10 cellular contexts compared by ENCODE assay signal in the genomic region with DNA sequence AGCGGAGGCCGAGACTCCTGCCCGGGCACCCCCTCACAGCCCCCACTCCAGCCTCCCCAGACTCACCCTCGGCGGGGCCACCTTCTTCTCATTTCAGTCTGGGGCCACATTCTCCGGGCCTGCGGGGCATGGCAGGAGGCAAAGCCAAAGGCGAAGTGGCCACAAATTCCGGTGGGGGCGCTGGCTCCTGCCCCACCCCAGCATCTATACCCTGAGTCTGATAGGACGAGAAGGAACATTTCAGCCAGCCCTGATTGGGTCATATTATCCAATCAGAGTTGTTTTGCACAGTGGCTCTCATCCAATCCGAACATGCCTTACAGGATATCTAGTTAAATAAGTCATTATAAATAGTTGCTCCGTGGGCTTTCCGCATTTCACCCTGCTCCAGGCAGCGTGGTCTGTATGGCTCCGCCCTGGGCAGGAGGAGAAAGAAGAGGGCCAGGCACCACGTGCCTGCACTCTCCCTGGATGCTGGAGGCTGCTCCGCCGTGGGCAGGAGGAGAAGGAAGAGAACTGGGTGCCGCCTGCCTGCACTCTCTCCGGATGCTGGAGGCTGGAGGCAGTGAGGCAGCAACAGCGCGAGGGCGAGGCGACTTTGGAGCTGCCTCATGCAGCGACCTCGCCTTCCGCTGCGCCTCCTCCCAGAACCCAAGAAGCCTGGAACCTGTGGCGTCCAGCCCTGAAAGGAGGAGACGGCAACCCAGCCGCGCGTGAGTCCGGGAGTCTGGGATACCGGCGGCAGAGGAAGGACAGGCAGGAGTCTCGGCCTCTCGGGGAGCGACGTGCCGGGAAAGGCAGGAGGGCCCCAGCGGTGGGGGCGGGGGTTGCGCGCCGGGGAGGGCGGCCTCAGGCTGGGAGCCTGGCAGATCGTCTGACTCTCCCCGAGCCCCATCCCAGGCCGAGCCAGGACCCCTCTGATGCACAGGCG.
DNase-seq lines count a peak whose midpoint lies in the region; ATAC-seq and TF ChIP-seq lines count a peak whose summit lies in the region.
"Had no signal": no experiment of that assay in that cellular context is flagged by ENCODE, and none has a peak within 500 bp of the region (broad histone marks: within the 10 kb centered on the region; RNA-seq: fewer than 3 reads in every experiment).

No MANE protein-coding gene starts in this region.

- H2BK15ac ChIP-seq in IMR-90 (ENCODE audit: low read depth, low read length) = no peak overlapping the region

- H2AK9ac ChIP-seq in IMR-90 (replicated peaks; ENCODE audit: low read depth, low read length, poor library complexity) = peak overlapping the region; percentile 61

- no peak for TF ChIP-seq RAD21 in IMR-90 (IDR thresholded peaks at IDR 0.05; ENCODE audit: low read length)

- H2BK5ac ChIP-seq in IMR-90 (ENCODE audit: low read depth, low read length, poor library complexity, severe bottlenecking) = peak overlapping the region; percentile 26

- dilution Hi-C loops in IMR-90 (cut with HindIII; ENCODE audit: low sequenced_read_pairs, unreplicated experiment) = no loop called here

- CTCF ChIA-PET in AG04450 (lab: Charles Lee) (no interaction called here), IMR-90 (lab: Yijun Ruan, JAX) (no interaction called here)

- 0 out of 2 replicates have a peak overlapping the region, but pooled peaks have one; percentile 52 for H3K9ac ChIP-seq in IMR-90 (ENCODE audit: low read depth, low read length)

- intact Hi-C loops in IMR-90 (cut with micrococcal nuclease) = no loop called here

- no peak overlapping the region for H3K4ac ChIP-seq in IMR-90 (ENCODE audit: low read depth, low read length)

- POLR2A ChIA-PET in AG04450 (lab: Yijun Ruan, JAX) = no interaction called here
- POLR2A ChIA-PET in IMR-90 (lab: Charles Lee; ENCODE audit: unreplicated experiment) = no interaction called here

- in situ Hi-C loops in IMR-90 (cut with MboI; ENCODE audit: low sequenced_read_pairs) = no loop called here

- no peaks in the 10 kb centered on the region for H3K4me1 ChIP-seq in IMR-90 (ENCODE audit: control insufficient read depth, insufficient read depth, low read length)

- H2BK120ac ChIP-seq in IMR-90 (ENCODE audit: low read depth, low read length) = no peak overlapping the region

- BruUV-seq in IMR-90 (replicated peaks; lab: Mats Ljungman, UMichigan) = no TSS peak

- no peaks in the 10 kb centered on the region for H3K79me1 ChIP-seq in IMR-90 (ENCODE audit: low read depth in 1 of 2, low read length in 2 of 2)

- peak overlapping the region; percentile 59; the same call in 1 of the 2 replicates for H4K5ac ChIP-seq in IMR-90 (ENCODE audit: low read depth, low read length)

- no peak overlapping the region for H3K14ac ChIP-seq in IMR-90 (replicated peaks; ENCODE audit: low read depth, low read length)

- H3K27me3 ChIP-seq in AG04450 (ENCODE audit: control insufficient read depth, insufficient read depth, low read length) (no peaks in the 10 kb centered on the region), IMR-90 (ENCODE audit: control insufficient read depth, insufficient read depth, low read length) (no peaks in the 10 kb centered on the region)

- H3K4me2 ChIP-seq in IMR-90 (ENCODE audit: low read depth, low read length) = peak overlapping the region; percentile 75

- no peaks in the 10 kb centered on the region for H3K36me3 ChIP-seq in IMR-90 (ENCODE audit: control insufficient read depth, insufficient read depth, low read length)

- H3K9me1 ChIP-seq in IMR-90 (ENCODE audit: insufficient read depth, low read length) = no peaks in the 10 kb centered on the region

- 17% methylated on average over 22 of the region's 52 CpGs; no CpG with 5 or more reads in 1 of the 2 experiments for WGBS in IMR-90 (ENCODE audit: extremely low coverage in 2 of 2, insufficient read length in 1 of 2), 2 experiments

- TF ChIP-seq CTCF in AG04450 (IDR thresholded peaks at IDR 0.05; ENCODE audit: low read depth, low read length) = no peak
- no peak for TF ChIP-seq CTCF in IMR-90 (conservative IDR thresholded peaks at IDR 0.05; ENCODE audit: low read depth, low read length)

- no peak overlapping the region for H3K56ac ChIP-seq in IMR-90 (ENCODE audit: extremely low read depth, insufficient read depth, low read length)

- TF ChIP-seq POLR2A in IMR-90 (IDR thresholded peaks at IDR 0.05; ENCODE audit: low read depth, low read length) = no peak

- peaks cover 30% of the 10 kb centered on the region for H3K9me3 ChIP-seq in AG04450 (ENCODE audit: control insufficient read depth, insufficient read depth, low read length)
- H3K9me3 ChIP-seq in IMR-90 (ENCODE audit: control insufficient read depth, insufficient read depth, low read length) = peaks cover 2% of the 10 kb centered on the region

- ATAC-seq in IMR-90 (ENCODE audit: low read depth) (peak; percentile 79), HG03135 (IDR thresholded peaks at IDR 0.05; ENCODE audit: unreplicated experiment) (no peak), HG03439 (IDR thresholded peaks at IDR 0.05; ENCODE audit: unreplicated experiment) (no peak), HG02571 (IDR thresholded peaks at IDR 0.05; ENCODE audit: unreplicated experiment) (no peak)
- ATAC-seq: GM12878 had no signal

- H3K18ac ChIP-seq in IMR-90 (ENCODE audit: low read depth, low read length) = no peak overlapping the region

- H2AK5ac ChIP-seq in IMR-90 (ENCODE audit: low read depth, low read length) = no peak overlapping the region

- DNase-seq in AG04450 (ENCODE audit: low read depth, low spot score) = no peak
- DNase-seq in IMR-90 = peak; percentile 16
- peak; percentile 48 for DNase-seq in cerebellar cortex (ENCODE audit: low spot score)
- DNase-seq in myocyte (ENCODE audit: low read depth) = peak; percentile 55
- no peak for DNase-seq in HCEC 1CT
- DNase-seq: stimulated activated CD4-positive, alpha-beta T cell treated with anti-CD3 and anti-CD28 coated beads, Interleukin-2, amount 100 ng/mL, for 48 hours had no signal

- H2AFZ ChIP-seq in IMR-90 (replicated peaks; ENCODE audit: low read length, poor library complexity) = peak overlapping the region; percentile 87

- H3K27ac ChIP-seq in AG04450 (ENCODE audit: low read depth, low read length) (no peak overlapping the region), IMR-90 (ENCODE audit: insufficient read depth, low read length) (peak overlapping the region; percentile 37; the same call in 1 of the 2 replicates)

- H2BK20ac ChIP-seq in IMR-90 (ENCODE audit: low read depth, low read length) = no peak overlapping the region

- peak overlapping the region; percentile 55 for H3K4me3 ChIP-seq in AG04450 (ENCODE audit: low read depth, low read length)
- peak overlapping the region; percentile 59 for H3K4me3 ChIP-seq in IMR-90 (ENCODE audit: insufficient read depth, low read depth, low read length)
- H3K4me3 ChIP-seq: GM12878 had no signal

- H4K20me1 ChIP-seq in IMR-90 (ENCODE audit: insufficient read depth, low read length) = no peaks in the 10 kb centered on the region

- H3K23ac ChIP-seq in IMR-90 (ENCODE audit: low read depth, low read length) = no peak overlapping the region

- no peak overlapping the region for H4K91ac ChIP-seq in IMR-90 (ENCODE audit: insufficient read depth, low read depth, low read length)

- H4K8ac ChIP-seq in IMR-90 (ENCODE audit: low read depth in 2 of 2, low read length in 2 of 2) = no peak overlapping the region

TF ChIP-seq in IMR-90, 13 proteins besides CTCF, POLR2A, EP300 and RAD21:
- TF ChIP-seq, protein P1, sequence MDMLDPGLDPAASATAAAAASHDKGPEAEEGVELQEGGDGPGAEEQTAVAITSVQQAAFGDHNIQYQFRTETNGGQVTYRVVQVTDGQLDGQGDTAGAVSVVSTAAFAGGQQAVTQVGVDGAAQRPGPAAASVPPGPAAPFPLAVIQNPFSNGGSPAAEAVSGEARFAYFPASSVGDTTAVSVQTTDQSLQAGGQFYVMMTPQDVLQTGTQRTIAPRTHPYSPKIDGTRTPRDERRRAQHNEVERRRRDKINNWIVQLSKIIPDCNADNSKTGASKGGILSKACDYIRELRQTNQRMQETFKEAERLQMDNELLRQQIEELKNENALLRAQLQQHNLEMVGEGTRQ (IDR thresholded peaks at IDR 0.05; ENCODE audit: low read depth, low read length) = no peak; the same call in 1 of the 2 replicates
- no peak for TF ChIP-seq SMC3 (IDR thresholded peaks at IDR 0.05; ENCODE audit: low read depth, low read length)
- no peak for TF ChIP-seq RCOR1 (IDR thresholded peaks at IDR 0.05; ENCODE audit: insufficient replicate concordance, low read length)
- TF ChIP-seq CEBPB (IDR thresholded peaks at IDR 0.05; ENCODE audit: low read depth, low read length) = no peak
- TF ChIP-seq RFX5 (IDR thresholded peaks at IDR 0.05; ENCODE audit: low read depth, low read length) = no peak
- TF ChIP-seq NFE2L2 (IDR thresholded peaks at IDR 0.05; ENCODE audit: low read depth, low read length) = no peak
- no peak for TF ChIP-seq BHLHE40 (IDR thresholded peaks at IDR 0.05; ENCODE audit: low read depth, low read length)
- TF ChIP-seq CHD1 (IDR thresholded peaks at IDR 0.05; ENCODE audit: low read depth, low read length) = no peak
- TF ChIP-seq MAFK (IDR thresholded peaks at IDR 0.05; ENCODE audit: low read depth, low read length) = no peak
- no peak for TF ChIP-seq MXI1 (IDR thresholded peaks at IDR 0.05; ENCODE audit: borderline replicate concordance, low read depth, low read length)

Comparison
In these comparisons a context has a peak if more than half of its experiments do, and no peak if none do; other contexts are left out.
1. DNase-seq: peak in IMR-90 (single experiment), cerebellar cortex (single experiment) and myocyte (single experiment); none in AG04450 (single experiment) and HCEC 1CT (single experiment).